Comparison of ENCODE assay signal across 9 cellular contexts in genomic region chr12:116406529-116406928, GRCh38.
DNase-seq lines count a peak whose midpoint lies in the region; ATAC-seq lines count a peak whose summit lies in the region.
"Had no signal": no experiment of that assay in that cellular context is flagged by ENCODE, and none has a peak within 500 bp of the region (broad histone marks: within the 10 kb centered on the region; RNA-seq: fewer than 3 reads in every experiment).

No MANE protein-coding gene starts in this region.

- in situ Hi-C loops in SK-MEL-5 (cut with HindIII; ENCODE audit: low pct_unique_long_range_greater_than_20kb, low sequenced_read_pairs), result no loop called here

- no peaks in the 10 kb centered on the region for H3K27me3 Mint-ChIP-seq in activated T-helper 2 cell treated with anti-CD3 and anti-CD28 coated beads, Interferon-gamma antibody, Interleukin-2, Interleukin-4, amounts not matched to agents 10 μg/mL and 5 μg/mL and 100 μg/mL, durations not matched to agents 14 hours and 24 hours and 36 hours (ENCODE audit: low read depth)
- no peaks in the 10 kb centered on the region for H3K27me3 Mint-ChIP-seq in stimulated activated memory B cell treated with anti-CD40 and anti-IgM and Interleukin-4, amounts not matched to agents 10 μg/mL and 1 μg/mL and 100 μg/mL, for 72 hours
- peaks cover 4% of the 10 kb centered on the region in 2 donors for H3K27me3 Mint-ChIP-seq in effector memory CD8-positive, alpha-beta T cell
- H3K27me3 Mint-ChIP-seq: stimulated activated naive CD8-positive, alpha-beta T cell treated with anti-CD3 and anti-CD28 coated beads, Interleukin-15, Interleukin-2, amounts not matched to agents 100 ng/mL and 50 ng/mL, for 24 hours had no signal

- peak; percentile 82 for DNase-seq in HCEC 1CT
- DNase-seq in SK-MEL-5 (ENCODE audit: low read depth, low spot score), result peak; percentile 53
- peak; percentile 93 for DNase-seq in left ventricle myocardium superior
- peak; percentile 86 for DNase-seq in stromal cell of bone marrow (ENCODE audit: low read depth)
- DNase-seq in activated T-helper 2 cell treated with anti-CD3 and anti-CD28 coated beads, Interferon-gamma antibody, Interleukin-2, Interleukin-4, amounts not matched to agents 10 μg/mL and 5 μg/mL and 100 μg/mL, durations not matched to agents 14 hours and 24 hours and 36 hours (ENCODE audit: low spot score), result no peak
- DNase-seq in effector memory CD8-positive, alpha-beta T cell, result no peak
- no peak for DNase-seq in NCI-H1092 (lab: John Stamatoyannopoulos, UW)

- ATAC-seq in left ventricle myocardium superior, result peak; percentile 96
- ATAC-seq in stimulated activated memory B cell treated with anti-CD40 and anti-IgM and Interleukin-4, amounts not matched to agents 10 μg/mL and 1 μg/mL and 100 μg/mL, for 72 hours, result no peak
- ATAC-seq in effector memory CD8-positive, alpha-beta T cell (replicated peaks), result no peak

- H3K36me3 Mint-ChIP-seq in activated T-helper 2 cell treated with anti-CD3 and anti-CD28 coated beads, Interferon-gamma antibody, Interleukin-2, Interleukin-4, amounts not matched to agents 10 μg/mL and 5 μg/mL and 100 μg/mL, durations not matched to agents 14 hours and 24 hours and 36 hours (ENCODE audit: low read depth), result no peaks in the 10 kb centered on the region
- no peaks in the 10 kb centered on the region for H3K36me3 Mint-ChIP-seq in stimulated activated memory B cell treated with anti-CD40 and anti-IgM and Interleukin-4, amounts not matched to agents 10 μg/mL and 1 μg/mL and 100 μg/mL, for 72 hours
- peaks cover 2% of the 10 kb centered on the region for H3K36me3 Mint-ChIP-seq in effector memory CD8-positive, alpha-beta T cell (ENCODE audit: insufficient read depth)

- no peak overlapping the region for H3K4me3 Mint-ChIP-seq in activated T-helper 2 cell treated with anti-CD3 and anti-CD28 coated beads, Interferon-gamma antibody, Interleukin-2, Interleukin-4, amounts not matched to agents 10 μg/mL and 5 μg/mL and 100 μg/mL, durations not matched to agents 14 hours and 24 hours and 36 hours (ENCODE audit: low read depth)
- no peak overlapping the region for H3K4me3 Mint-ChIP-seq in stimulated activated memory B cell treated with anti-CD40 and anti-IgM and Interleukin-4, amounts not matched to agents 10 μg/mL and 1 μg/mL and 100 μg/mL, for 72 hours
- no peak overlapping the region for H3K4me3 Mint-ChIP-seq in effector memory CD8-positive, alpha-beta T cell
- H3K4me3 Mint-ChIP-seq: stimulated activated naive CD8-positive, alpha-beta T cell treated with anti-CD3 and anti-CD28 coated beads, Interleukin-15, Interleukin-2, amounts not matched to agents 100 ng/mL and 50 ng/mL, for 24 hours had no signal

- intact Hi-C loops in left ventricle myocardium superior (cut with micrococcal nuclease), result no loop called here
- intact Hi-C loops in activated T-helper 2 cell treated with anti-CD3 and anti-CD28 coated beads, Interferon-gamma antibody, Interleukin-2, Interleukin-4, amounts not matched to agents 10 μg/mL and 5 μg/mL and 100 μg/mL, durations not matched to agents 14 hours and 24 hours and 36 hours (cut with micrococcal nuclease), result no loop called here

- H3K4me1 Mint-ChIP-seq in activated T-helper 2 cell treated with anti-CD3 and anti-CD28 coated beads, Interferon-gamma antibody, Interleukin-2, Interleukin-4, amounts not matched to agents 10 μg/mL and 5 μg/mL and 100 μg/mL, durations not matched to agents 14 hours and 24 hours and 36 hours (ENCODE audit: low read depth), result no peaks in the 10 kb centered on the region
- peaks cover 13% of the 10 kb centered on the region for H3K4me1 Mint-ChIP-seq in stimulated activated memory B cell treated with anti-CD40 and anti-IgM and Interleukin-4, amounts not matched to agents 10 μg/mL and 1 μg/mL and 100 μg/mL, for 72 hours
- H3K4me1 Mint-ChIP-seq in effector memory CD8-positive, alpha-beta T cell (ENCODE audit: low read depth in 2 of 2), result no peaks in the 10 kb centered on the region

- peaks cover 6% of the 10 kb centered on the region for H3K9me3 Mint-ChIP-seq in activated T-helper 2 cell treated with anti-CD3 and anti-CD28 coated beads, Interferon-gamma antibody, Interleukin-2, Interleukin-4, amounts not matched to agents 10 μg/mL and 5 μg/mL and 100 μg/mL, durations not matched to agents 14 hours and 24 hours and 36 hours
- H3K9me3 Mint-ChIP-seq in stimulated activated memory B cell treated with anti-CD40 and anti-IgM and Interleukin-4, amounts not matched to agents 10 μg/mL and 1 μg/mL and 100 μg/mL, for 72 hours, result peaks cover 7% of the 10 kb centered on the region
- H3K9me3 Mint-ChIP-seq in effector memory CD8-positive, alpha-beta T cell, result no peaks in the 10 kb centered on the region
- H3K9me3 Mint-ChIP-seq: stimulated activated naive CD8-positive, alpha-beta T cell treated with anti-CD3 and anti-CD28 coated beads, Interleukin-15, Interleukin-2, amounts not matched to agents 100 ng/mL and 50 ng/mL, for 24 hours had no signal

- H3K27ac Mint-ChIP-seq in activated T-helper 2 cell treated with anti-CD3 and anti-CD28 coated beads, Interferon-gamma antibody, Interleukin-2, Interleukin-4, amounts not matched to agents 10 μg/mL and 5 μg/mL and 100 μg/mL, durations not matched to agents 14 hours and 24 hours and 36 hours, result no peak overlapping the region
- no peak overlapping the region for H3K27ac Mint-ChIP-seq in stimulated activated memory B cell treated with anti-CD40 and anti-IgM and Interleukin-4, amounts not matched to agents 10 μg/mL and 1 μg/mL and 100 μg/mL, for 72 hours
- H3K27ac Mint-ChIP-seq in effector memory CD8-positive, alpha-beta T cell, result no peak overlapping the region
- H3K27ac Mint-ChIP-seq: stimulated activated naive CD8-positive, alpha-beta T cell treated with anti-CD3 and anti-CD28 coated beads, Interleukin-15, Interleukin-2, amounts not matched to agents 100 ng/mL and 50 ng/mL, for 24 hours had no signal

Comparison
In these comparisons a context has a peak if more than half of its experiments do, and no peak if none do; other contexts are left out.
1. DNase-seq: peak in HCEC 1CT (single experiment), SK-MEL-5 (single experiment), left ventricle myocardium superior (single experiment) and stromal cell of bone marrow (single experiment); none in activated T-helper 2 cell treated with anti-CD3 and anti-CD28 coated beads, Interferon-gamma antibody, Interleukin-2, Interleukin-4, amounts not matched to agents 10 μg/mL and 5 μg/mL and 100 μg/mL, durations not matched to agents 14 hours and 24 hours and 36 hours (single experiment), effector memory CD8-positive, alpha-beta T cell (0 of 3) and NCI-H1092 (single experiment).